ENCODE assay signal across 11 cellular contexts in the genomic region with DNA sequence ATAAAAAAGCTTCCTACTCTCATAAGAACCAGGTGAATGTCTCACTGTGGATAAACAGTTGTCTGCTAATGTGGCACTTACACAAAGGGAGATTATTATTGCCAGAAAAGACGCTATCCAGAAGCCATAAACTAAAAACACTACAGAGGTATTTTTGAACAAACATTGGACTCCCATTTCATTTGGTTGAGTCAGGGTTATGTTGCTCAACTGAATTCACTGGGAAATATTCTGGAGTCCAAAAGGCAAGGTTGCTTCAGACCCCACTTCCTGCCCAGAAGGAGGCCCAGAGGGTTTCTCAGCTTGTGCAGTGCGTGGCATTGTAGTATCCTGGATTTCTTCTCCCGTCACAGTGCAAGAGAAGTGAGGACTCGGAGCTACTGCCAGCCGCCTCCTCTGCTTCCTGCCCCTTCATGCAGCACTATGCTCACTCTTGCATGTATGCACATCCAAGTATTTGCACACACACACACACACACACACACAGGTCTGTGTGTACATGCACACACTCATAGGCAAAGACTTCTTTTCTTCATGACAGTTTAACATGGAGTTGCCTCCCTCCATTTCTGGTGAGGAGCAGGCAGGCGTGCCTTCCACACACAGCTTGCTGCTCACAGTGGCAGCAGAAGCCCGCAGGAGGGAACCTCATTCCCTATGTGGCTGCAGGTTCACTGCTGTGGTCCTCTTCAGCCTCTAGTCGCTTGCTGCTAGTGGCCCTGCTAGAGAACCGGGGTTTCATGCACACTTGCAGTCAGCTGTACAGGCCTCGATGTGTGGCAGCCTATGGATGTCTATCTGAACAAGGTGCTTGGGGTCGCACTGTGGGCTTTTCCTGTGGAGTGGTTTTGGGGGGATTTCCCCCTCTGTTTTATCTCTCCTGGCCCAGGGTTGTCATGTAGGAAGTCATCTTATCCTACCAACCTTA. TPM values are rescaled to one million over a fixed set of nuclear protein-coding genes. Genes with fewer than 3 reads are reported as not detected.
DNase-seq lines count a peak whose midpoint lies in the region; ATAC-seq and TF ChIP-seq lines count a peak whose summit lies in the region.
"Had no signal": no experiment of that assay in that cellular context is flagged by ENCODE, and none has a peak within 500 bp of the region (broad histone marks: within the 10 kb centered on the region; RNA-seq: fewer than 3 reads in every experiment).

No MANE protein-coding gene starts in this region.

- DNase-seq in activated naive CD8-positive, alpha-beta T cell treated with anti-CD3 and anti-CD28 coated beads, Interleukin-2, amount 10 ng/mL, durations not matched to agents 7 days and 5 days: no peak
- no peak for DNase-seq in activated naive CD8-positive, alpha-beta T cell treated with anti-CD3 and anti-CD28 coated beads for 36 hours
- DNase-seq in UCSD-AML1 (lab: John Stamatoyannopoulos, UW; ENCODE audit: unreplicated experiment) (peak; percentile 56), hepatocyte (ENCODE audit: low spot score) (peak; percentile 82), vagina (ENCODE audit: extremely low spot score in 2 of 2) (no peak), endodermal cell (no peak), stomach (no peak), NCI-H82 (lab: John Stamatoyannopoulos, UW) (no peak)
- DNase-seq: NCI-H1694, WERI-Rb-1 had no signal

- H3K4me3 Mint-ChIP-seq in activated naive CD8-positive, alpha-beta T cell treated with anti-CD3 and anti-CD28 coated beads, Interleukin-2, amount 10 ng/mL, durations not matched to agents 7 days and 5 days: no peak overlapping the region
- no peak overlapping the region for H3K4me3 Mint-ChIP-seq in activated naive CD8-positive, alpha-beta T cell treated with anti-CD3 and anti-CD28 coated beads for 36 hours
- H3K4me3 Mint-ChIP-seq in endodermal cell: no peak overlapping the region
- H3K4me3 Mint-ChIP-seq: central memory CD8-positive, alpha-beta T cell had no signal

- WGBS in hepatocyte (ENCODE audit: low lambda C conversion rate, missing lambda C conversion rate): 71% methylated on average over 11 of the region's 11 CpGs
- 96 to 97% methylated on average over 7 to 11 of the region's 11 CpGs for WGBS in endodermal cell (ENCODE audit: insufficient coverage in 1 of 2, insufficient read length in 1 of 2), 2 experiments
- WGBS in stomach, 5 donors: 73 to 91% (median 84%) methylated on average over 11 of the region's 11 CpGs

- peaks cover 18% of the 10 kb centered on the region for H3K4me1 ChIP-seq in hepatocyte (ENCODE audit: insufficient read depth)
- H3K4me1 ChIP-seq in vagina: peaks cover 4% of the 10 kb centered on the region
- no peaks in the 10 kb centered on the region for H3K4me1 ChIP-seq in endodermal cell (ENCODE audit: control insufficient read depth, insufficient read depth, low read length)
- H3K4me1 ChIP-seq in stomach: peaks cover 0 to 15% (median 5%) of the 10 kb centered on the region in 4 donors

- H3K4me1 Mint-ChIP-seq in activated naive CD8-positive, alpha-beta T cell treated with anti-CD3 and anti-CD28 coated beads, Interleukin-2, amount 10 ng/mL, durations not matched to agents 7 days and 5 days: peaks cover 8% of the 10 kb centered on the region
- no peaks in the 10 kb centered on the region for H3K4me1 Mint-ChIP-seq in activated naive CD8-positive, alpha-beta T cell treated with anti-CD3 and anti-CD28 coated beads for 36 hours
- no peaks in the 10 kb centered on the region for H3K4me1 Mint-ChIP-seq in endodermal cell

- H3K27ac ChIP-seq in hepatocyte: peak overlapping the region; percentile 86
- peak overlapping the region; percentile 39 for H3K27ac ChIP-seq in vagina
- H3K27ac ChIP-seq in endodermal cell (ENCODE audit: low read depth, low read length): no peak overlapping the region
- H3K27ac ChIP-seq in stomach: peak overlapping the region in 2 of 5 donors; percentile 55 to 77
- H3K27ac ChIP-seq: WERI-Rb-1 had no signal

- no peak overlapping the region for H2AFZ ChIP-seq in hepatocyte

- POLR2A ChIA-PET in activated naive CD8-positive, alpha-beta T cell treated with anti-CD3 and anti-CD28 coated beads, Interleukin-2, amount 10 ng/mL, durations not matched to agents 7 days and 5 days (lab: Charles Lee): interaction anchor here (0.9 to 1.7 kb wide), 2 partner anchors 10 to 17 kb away, joined by 4 to 13 read pairs; partner anchors contain the start of gene DENND10

- H3K36me3 Mint-ChIP-seq in activated naive CD8-positive, alpha-beta T cell treated with anti-CD3 and anti-CD28 coated beads, Interleukin-2, amount 10 ng/mL, durations not matched to agents 7 days and 5 days: peaks cover 21% of the 10 kb centered on the region
- peaks cover 4% of the 10 kb centered on the region for H3K36me3 Mint-ChIP-seq in activated naive CD8-positive, alpha-beta T cell treated with anti-CD3 and anti-CD28 coated beads for 36 hours
- peaks cover 67% of the 10 kb centered on the region for H3K36me3 Mint-ChIP-seq in endodermal cell (ENCODE audit: low read depth)

- H3K27me3 Mint-ChIP-seq in activated naive CD8-positive, alpha-beta T cell treated with anti-CD3 and anti-CD28 coated beads, Interleukin-2, amount 10 ng/mL, durations not matched to agents 7 days and 5 days: no peaks in the 10 kb centered on the region
- H3K27me3 Mint-ChIP-seq in activated naive CD8-positive, alpha-beta T cell treated with anti-CD3 and anti-CD28 coated beads for 36 hours: no peaks in the 10 kb centered on the region
- no peaks in the 10 kb centered on the region for H3K27me3 Mint-ChIP-seq in endodermal cell (ENCODE audit: insufficient read depth)
- H3K27me3 Mint-ChIP-seq: central memory CD8-positive, alpha-beta T cell had no signal

- peak overlapping the region; percentile 5 for H3K27ac Mint-ChIP-seq in activated naive CD8-positive, alpha-beta T cell treated with anti-CD3 and anti-CD28 coated beads, Interleukin-2, amount 10 ng/mL, durations not matched to agents 7 days and 5 days
- H3K27ac Mint-ChIP-seq in activated naive CD8-positive, alpha-beta T cell treated with anti-CD3 and anti-CD28 coated beads for 36 hours: no peak overlapping the region
- no peak overlapping the region for H3K27ac Mint-ChIP-seq in endodermal cell

- no peak for TF ChIP-seq POLR2A in vagina (IDR thresholded peaks at IDR 0.05)
- no peak for TF ChIP-seq POLR2A in stomach (IDR thresholded peaks at IDR 0.05)

- TF ChIP-seq EP300 in stomach (IDR thresholded peaks at IDR 0.05): no peak

- H3K9me3 ChIP-seq in hepatocyte (ENCODE audit: low read depth): no peaks in the 10 kb centered on the region
- no peaks in the 10 kb centered on the region for H3K9me3 ChIP-seq in vagina
- H3K9me3 ChIP-seq in endodermal cell (ENCODE audit: control insufficient read depth, low read length): no peaks in the 10 kb centered on the region
- H3K9me3 ChIP-seq in stomach: no peaks in the 10 kb centered on the region

- TF ChIP-seq CTCF in hepatocyte (IDR thresholded peaks at IDR 0.05; ENCODE audit: poor library complexity): no peak
- no peak for TF ChIP-seq CTCF in vagina (IDR thresholded peaks at IDR 0.05)
- no peak for TF ChIP-seq CTCF in endodermal cell (conservative IDR thresholded peaks at IDR 0.05)
- TF ChIP-seq CTCF in stomach (IDR thresholded peaks at IDR 0.05): no peak

- no peaks in the 10 kb centered on the region for H3K27me3 ChIP-seq in hepatocyte
- H3K27me3 ChIP-seq in vagina: no peaks in the 10 kb centered on the region
- no peaks in the 10 kb centered on the region for H3K27me3 ChIP-seq in endodermal cell (ENCODE audit: control insufficient read depth, insufficient read depth, low read length, poor library complexity, severe bottlenecking)
- H3K27me3 ChIP-seq in stomach: no peaks in the 10 kb centered on the region

- H3K4me3 ChIP-seq in hepatocyte: no peak overlapping the region
- no peak overlapping the region for H3K4me3 ChIP-seq in vagina
- no peak overlapping the region for H3K4me3 ChIP-seq in endodermal cell (ENCODE audit: low read length)
- H3K4me3 ChIP-seq in stomach: no peak overlapping the region

- H3K9me3 Mint-ChIP-seq in activated naive CD8-positive, alpha-beta T cell treated with anti-CD3 and anti-CD28 coated beads, Interleukin-2, amount 10 ng/mL, durations not matched to agents 7 days and 5 days: no peaks in the 10 kb centered on the region
- no peaks in the 10 kb centered on the region for H3K9me3 Mint-ChIP-seq in activated naive CD8-positive, alpha-beta T cell treated with anti-CD3 and anti-CD28 coated beads for 36 hours
- no peaks in the 10 kb centered on the region for H3K9me3 Mint-ChIP-seq in endodermal cell
- H3K9me3 Mint-ChIP-seq: central memory CD8-positive, alpha-beta T cell had no signal

- no peak overlapping the region for H3K9ac ChIP-seq in endodermal cell (ENCODE audit: extremely low read depth, low read length, poor library complexity, severe bottlenecking)

- ATAC-seq in activated naive CD8-positive, alpha-beta T cell treated with anti-CD3 and anti-CD28 coated beads, Interleukin-2, amount 10 ng/mL, durations not matched to agents 7 days and 5 days (ENCODE audit: low read depth): no peak

- peaks cover 7% of the 10 kb centered on the region for H3K79me2 ChIP-seq in hepatocyte

- H3K36me3 ChIP-seq in hepatocyte (replicated peaks; ENCODE audit: insufficient read depth, low read depth): no peaks in the 10 kb centered on the region
- peaks cover 0 to 54% of the 10 kb centered on the region in 2 donors for H3K36me3 ChIP-seq in vagina
- peaks cover 80% of the 10 kb centered on the region for H3K36me3 ChIP-seq in endodermal cell (ENCODE audit: control insufficient read depth, insufficient read depth, low read length)
- H3K36me3 ChIP-seq in stomach: peaks cover 29 to 89% (median 85%) of the 10 kb centered on the region in 4 donors

- no peaks in the 10 kb centered on the region for H4K20me1 ChIP-seq in hepatocyte (ENCODE audit: insufficient read depth, poor library complexity, severe bottlenecking)

- peak overlapping the region; percentile 50 for H3K4me2 ChIP-seq in hepatocyte

- no peaks in the 10 kb centered on the region for H3K9me2 ChIP-seq in hepatocyte (replicated peaks; ENCODE audit: insufficient read depth)

- intact Hi-C loops in vagina (cut with DNase I): no loop called here
- intact Hi-C loops in stomach (cut with DNase I; ENCODE audit: low total_unique reads): no loop called here

RNA-seq across cellular contexts. Expression of gene DENND10, which starts 10.2 kb away (rescaled TPM):
- total RNA-seq in activated naive CD8-positive, alpha-beta T cell treated with anti-CD3 and anti-CD28 coated beads, Interleukin-2, amount 10 ng/mL, durations not matched to agents 7 days and 5 days: 10 to 100 TPM; 38.8 to 43.1 TPM
- total RNA-seq in activated naive CD8-positive, alpha-beta T cell treated with anti-CD3 and anti-CD28 coated beads for 36 hours: 10 to 100 TPM; 14.6 to 17.8 TPM
- total RNA-seq in hepatocyte (94.7 and 106 TPM in 2 replicates), vagina (42.2 TPM), endodermal cell (10 to 100 TPM; 76.1 to 91.2 TPM), stomach (10 to 100 TPM in 4 of 5 donors, 1 to 10 TPM in 1; 8.9 to 82.3 (median 36.0) TPM)
- polyA plus RNA-seq in hepatocyte (64.4 and 75.3 TPM in 2 replicates), stomach (10 to 100 TPM; 13.3 to 35.0 (median 20.2) TPM)
- polyA plus RNA-seq in endodermal cell (2013, experiment 1 of 2): 65.7 TPM
- polyA plus RNA-seq in endodermal cell (2013, experiment 2 of 2): 62.3 TPM

RNA-seq across cellular contexts. Expression of gene EIF3A, which starts 33.5 kb away (rescaled TPM):
- total RNA-seq in activated naive CD8-positive, alpha-beta T cell treated with anti-CD3 and anti-CD28 coated beads, Interleukin-2, amount 10 ng/mL, durations not matched to agents 7 days and 5 days: 100 to 1,000 TPM; 105 to 111 TPM
- total RNA-seq in activated naive CD8-positive, alpha-beta T cell treated with anti-CD3 and anti-CD28 coated beads for 36 hours: 100 to 1,000 TPM; 160 to 163 TPM
- total RNA-seq in hepatocyte (93.7 and 97.2 TPM in 2 replicates), vagina (100 TPM), endodermal cell (100 to 1,000 TPM; 134 to 144 TPM), stomach (100 to 1,000 TPM in 3 of 5 donors, 10 to 100 TPM in 2; 48.4 to 156 (median 125) TPM)
- polyA plus RNA-seq in hepatocyte (53.2 and 56.6 TPM in 2 replicates), stomach (10 to 100 TPM; 37.3 to 91.6 (median 46.2) TPM)
- polyA plus RNA-seq in endodermal cell (2013, experiment 1 of 2): 129 TPM
- 120 TPM for polyA plus RNA-seq in endodermal cell (2013, experiment 2 of 2)

RNA-seq across cellular contexts. Expression of gene SFXN4, which starts 51.4 kb away (rescaled TPM):
- 10 to 100 TPM; 23.2 to 24.1 TPM for total RNA-seq in activated naive CD8-positive, alpha-beta T cell treated with anti-CD3 and anti-CD28 coated beads, Interleukin-2, amount 10 ng/mL, durations not matched to agents 7 days and 5 days
- 10 to 100 TPM; 63.4 to 63.8 TPM for total RNA-seq in activated naive CD8-positive, alpha-beta T cell treated with anti-CD3 and anti-CD28 coated beads for 36 hours
- 22.8 and 27.2 TPM in 2 replicates for total RNA-seq in hepatocyte
- 40.3 and 41.5 TPM in 2 replicates for polyA plus RNA-seq in hepatocyte
- total RNA-seq in vagina: 12.3 TPM
- total RNA-seq in endodermal cell: 10 to 100 TPM; 18.3 to 23.2 TPM
- polyA plus RNA-seq in endodermal cell (2013, experiment 1 of 2): 15.2 TPM
- 13.0 TPM for polyA plus RNA-seq in endodermal cell (2013, experiment 2 of 2)
- 10 to 100 TPM in 4 of 5 donors, 1 to 10 TPM in 1; 2.7 to 72.7 (median 15.8) TPM for total RNA-seq in stomach
- polyA plus RNA-seq in stomach: 10 to 100 TPM; 32.4 to 50.6 (median 36.8) TPM

Comparison
In these comparisons a context has a peak if more than half of its experiments do, and no peak if none do; other contexts are left out.
1. DNase-seq: peak in UCSD-AML1 (single experiment) and hepatocyte (single experiment); none in activated naive CD8-positive, alpha-beta T cell treated with anti-CD3 and anti-CD28 coated beads, Interleukin-2, amount 10 ng/mL, durations not matched to agents 7 days and 5 days (single experiment), activated naive CD8-positive, alpha-beta T cell treated with anti-CD3 and anti-CD28 coated beads for 36 hours (single experiment), vagina (0 of 2), endodermal cell (single experiment), stomach (single experiment) and NCI-H82 (single experiment).